In the genomic region with DNA sequence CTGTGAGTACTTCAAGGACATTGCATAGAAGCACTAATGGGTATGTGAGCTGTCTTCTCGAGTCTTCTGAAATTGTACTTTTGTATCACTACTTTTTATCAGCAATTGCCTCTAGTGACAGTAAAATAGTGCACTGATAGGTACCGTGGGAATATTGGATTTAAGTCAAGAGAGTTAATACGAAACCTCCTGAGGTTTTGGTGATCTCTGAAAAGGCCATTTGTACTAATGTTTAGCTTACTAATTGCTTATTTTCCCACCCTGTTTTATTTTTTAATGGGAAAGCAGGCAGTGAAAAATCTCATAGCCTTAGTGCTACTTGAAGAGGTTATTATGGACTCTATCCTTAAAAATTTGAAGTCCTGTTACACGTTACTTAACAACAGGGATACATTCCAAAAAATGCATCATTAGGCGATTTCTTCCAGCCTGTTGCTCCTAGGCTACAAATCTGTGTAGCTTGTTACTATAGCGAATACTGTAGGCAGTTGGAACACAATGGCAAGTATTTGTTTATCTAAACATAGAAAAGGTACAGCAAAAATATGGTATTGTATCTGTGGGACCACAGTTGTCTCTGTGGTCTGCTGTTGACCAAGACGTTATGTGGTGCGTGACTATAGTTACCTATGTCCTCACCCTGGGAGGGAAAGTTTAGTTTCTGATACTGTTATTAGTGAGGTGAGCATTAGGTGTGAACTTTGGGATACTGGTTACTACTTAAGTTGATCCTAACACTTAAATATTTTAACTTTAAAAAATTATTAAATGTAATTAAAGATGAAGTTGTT, we compare ENCODE assay signal across 11 cellular contexts.
DNase-seq lines count a peak whose midpoint lies in the region; ATAC-seq and TF ChIP-seq lines count a peak whose summit lies in the region.
"Had no signal": no experiment of that assay in that cellular context is flagged by ENCODE, and none has a peak within 500 bp of the region (broad histone marks: within the 10 kb centered on the region; RNA-seq: fewer than 3 reads in every experiment).

No MANE protein-coding gene starts in this region.

- no peaks in the 10 kb centered on the region for H3K4me1 ChIP-seq in HAP-1

- no peaks in the 10 kb centered on the region for H3K9me3 ChIP-seq in HAP-1
- H3K9me3 ChIP-seq: spleen, suprapubic skin had no signal

- peaks cover 28% of the 10 kb centered on the region for H3K4me1 Mint-ChIP-seq in nephron progenitor cell

- no peak overlapping the region for H3K4me3 ChIP-seq in HAP-1
- H3K4me3 ChIP-seq: spleen, suprapubic skin had no signal

- in situ Hi-C loops in HAP-1 (cut with MboI; ENCODE audit: low sequenced_read_pairs): no loop called here

- no peaks in the 10 kb centered on the region for H3K27me3 Mint-ChIP-seq in nephron progenitor cell (ENCODE audit: low read depth, poor library complexity)

- peaks cover 18% of the 10 kb centered on the region for H3K9me3 Mint-ChIP-seq in nephron progenitor cell

- no peak for TF ChIP-seq CTCF in nephron progenitor cell (IDR thresholded peaks at IDR 0.05)

- no peak overlapping the region for H3K4me3 Mint-ChIP-seq in nephron progenitor cell

- peaks cover 10% of the 10 kb centered on the region for H3K36me3 ChIP-seq in HAP-1 (replicated peaks)

- peak; percentile 61 for ATAC-seq in GM18907 (IDR thresholded peaks at IDR 0.05; ENCODE audit: unreplicated experiment)
- ATAC-seq in HG03103 (IDR thresholded peaks at IDR 0.05; ENCODE audit: low read depth, unreplicated experiment): peak; percentile 70
- no peak for ATAC-seq in HG02840 (IDR thresholded peaks at IDR 0.05; ENCODE audit: low FRiP score, unreplicated experiment)
- ATAC-seq: left cardiac atrium had no signal

- DNase-seq in astrocyte of the hippocampus (ENCODE audit: low read depth, low spot score) (peak; percentile 84), nephron progenitor cell (no peak), HAP-1 (ENCODE audit: low spot score in 2 of 2) (no peak), activated gamma-delta T cell treated with Interleukin-2 at 50 U/mL for 16 hours (no peak), NCI-H2227 treated with DMSO at 0.1 percent for 48 hours (lab: John Stamatoyannopoulos, UW) (no peak)
- DNase-seq: left cardiac atrium, spleen had no signal

- peaks cover 77% of the 10 kb centered on the region for H3K36me3 Mint-ChIP-seq in nephron progenitor cell (ENCODE audit: low read depth)

- H3K27me3 ChIP-seq in HAP-1 (ENCODE audit: low read depth): no peaks in the 10 kb centered on the region
- H3K27me3 ChIP-seq: spleen, suprapubic skin had no signal

- H3K27ac Mint-ChIP-seq in nephron progenitor cell: peak overlapping the region; percentile 53
